In genomic region chr17:41907633-41908539, GRCh38 we compare ENCODE assay signal across 15 cellular contexts. TPM values are rescaled to one million over a fixed set of nuclear protein-coding genes. Genes with fewer than 3 reads are reported as not detected.
DNase-seq lines count a peak whose midpoint lies in the region; ATAC-seq and TF ChIP-seq lines count a peak whose summit lies in the region.
"Had no signal": no experiment of that assay in that cellular context is flagged by ENCODE, and none has a peak within 500 bp of the region (broad histone marks: within the 10 kb centered on the region; RNA-seq: fewer than 3 reads in every experiment).

No MANE protein-coding gene starts in this region.

- H3K4me1 Mint-ChIP-seq in chondrocyte (ENCODE audit: low read depth) = peaks cover 34% of the 10 kb centered on the region

- intact Hi-C loops in mucosa of descending colon (cut with DNase I, micrococcal nuclease) = no loop called here

- no peaks in the 10 kb centered on the region for H3K27me3 Mint-ChIP-seq in chondrocyte (ENCODE audit: low read depth)

- H3K4me1 ChIP-seq in mucosa of descending colon (ENCODE audit: low read depth) = no peaks in the 10 kb centered on the region
- H3K4me1 ChIP-seq: foreskin keratinocyte, parathyroid adenoma had no signal

- peaks cover 47% of the 10 kb centered on the region for H3K36me3 Mint-ChIP-seq in chondrocyte (ENCODE audit: low read depth)

- H3K27ac Mint-ChIP-seq in chondrocyte (ENCODE audit: unreplicated experiment) = peak overlapping the region; percentile 14

- TF ChIP-seq CTCF in chondrocyte (IDR thresholded peaks at IDR 0.05) (no peak), mucosa of descending colon (IDR thresholded peaks at IDR 0.05) (no peak)

- ATAC-seq in mucosa of descending colon (peak; percentile 88), GM21529 (IDR thresholded peaks at IDR 0.05; ENCODE audit: unreplicated experiment) (no peak), GM21723 (IDR thresholded peaks at IDR 0.05; ENCODE audit: unreplicated experiment) (no peak)
- ATAC-seq: foreskin keratinocyte, left ventricle myocardium superior had no signal

- no peaks in the 10 kb centered on the region for H3K9me3 Mint-ChIP-seq in chondrocyte (ENCODE audit: low read depth)

- H3K4me3 ChIP-seq in mucosa of descending colon = no peak overlapping the region

- H3K9me3 ChIP-seq in mucosa of descending colon = no peaks in the 10 kb centered on the region

- H3K36me3 ChIP-seq in mucosa of descending colon (ENCODE audit: low read depth) = peaks cover 9% of the 10 kb centered on the region

- H3K4me3 Mint-ChIP-seq in chondrocyte (ENCODE audit: unreplicated experiment) = no peak overlapping the region

- peak; percentile 29 for DNase-seq in AG08396 (ENCODE audit: low spot score)
- DNase-seq in HuH-7.5 (ENCODE audit: low spot score) = peak; percentile 78
- DNase-seq in chondrocyte (ENCODE audit: low spot score) = no peak
- no peak for DNase-seq in mucosa of descending colon
- DNase-seq in SHP77 treated with DMSO at 0.1 percent for 48 hours (lab: John Stamatoyannopoulos, UW) = no peak
- no peak for DNase-seq in OCI-M1 (lab: John Stamatoyannopoulos, UW)
- DNase-seq: activated CD4-positive, alpha-beta T cell treated with anti-CD3 and anti-CD28 coated beads for 4 hours; activated gamma-delta T cell treated with Interleukin-2 at 50 U/mL for 16 hours; foreskin keratinocyte; Kasumi-1; left ventricle myocardium superior; SIG-M5 had no signal

RNA-seq across cellular contexts. Expression of gene ACLY, which starts 10.9 kb away (rescaled TPM):
- total RNA-seq in chondrocyte = 181 to 189 TPM (median 187 TPM) in 3 replicates
- 10 to 100 TPM; 80.3 to 95.2 (median 81.5) TPM for total RNA-seq in mucosa of descending colon

RNA-seq across cellular contexts. Expression of gene ODAD4, which starts 22.5 kb away (rescaled TPM):
- total RNA-seq in chondrocyte (0.70 to 0.99 TPM (median 0.77 TPM) in 3 replicates), mucosa of descending colon (1 to 10 TPM in 1 of 3 donors, under 1 TPM in 1, not detected in 1; 0.34 to 2.1 TPM)

RNA-seq across cellular contexts. Expression of gene KLHL11, which starts 42.7 kb away (rescaled TPM):
- 12.9 to 15.3 TPM (median 14.6 TPM) in 3 replicates for total RNA-seq in chondrocyte
- 10 to 100 TPM in 1 of 3 donors, 1 to 10 TPM in 2; 7.6 to 14.7 (median 8.5) TPM for total RNA-seq in mucosa of descending colon

RNA-seq across cellular contexts. Expression of gene CNP, which starts 58.7 kb away (rescaled TPM):
- 78.3 to 86.0 TPM (median 79.4 TPM) in 3 replicates for total RNA-seq in chondrocyte
- total RNA-seq in mucosa of descending colon = 10 to 100 TPM; 44.1 to 88.0 (median 51.6) TPM

Comparison
In these comparisons a context has a peak if more than half of its experiments do, and no peak if none do; other contexts are left out.
1. DNase-seq: peak in AG08396 (single experiment) and HuH-7.5 (single experiment); none in chondrocyte (single experiment), mucosa of descending colon (0 of 3), SHP77 treated with DMSO at 0.1 percent for 48 hours (single experiment) and OCI-M1 (single experiment).